Comparison of ENCODE assay signal across 9 cellular contexts in genomic region chr22:20132686-20133246, GRCh38. TPM values are rescaled to one million over a fixed set of nuclear protein-coding genes. Genes with fewer than 3 reads are reported as not detected.
DNase-seq lines count a peak whose midpoint lies in the region; ATAC-seq, FAIRE-seq and TF ChIP-seq lines count a peak whose summit lies in the region.
"Had no signal": no experiment of that assay in that cellular context is flagged by ENCODE, and none has a peak within 500 bp of the region (broad histone marks: within the 10 kb centered on the region; RNA-seq: fewer than 3 reads in every experiment).

No MANE protein-coding gene starts in this region.

- H3K36me3 ChIP-seq in OCI-LY1 (ENCODE audit: insufficient read depth, low read length) (peaks cover 8% of the 10 kb centered on the region), endothelial cell of umbilical vein (ENCODE audit: control insufficient read depth in 2 of 2, extremely low read depth in 1 of 2, insufficient read depth in 2 of 2, low read length in 2 of 2) (no peaks in the 10 kb centered on the region), osteoblast (ENCODE audit: insufficient read depth, low read length) (peaks cover 2% of the 10 kb centered on the region)

- CTCF ChIA-PET in CD4-positive, alpha-beta T cell (lab: Charles Lee), result no interaction called here
- CTCF ChIA-PET in endothelial cell of umbilical vein (lab: Charles Lee), result no interaction called here

- POLR2A ChIA-PET in CD4-positive, alpha-beta T cell (lab: Charles Lee), result no interaction called here
- POLR2A ChIA-PET in endothelial cell of umbilical vein (lab: Charles Lee), result no interaction called here

- H3F3A ChIP-seq in OCI-LY1 (ENCODE audit: insufficient read depth, low read length), result no peaks in the 10 kb centered on the region

- peaks cover 25% of the 10 kb centered on the region for H3K4me1 ChIP-seq in OCI-LY1 (ENCODE audit: insufficient read depth, low read length, severe bottlenecking)
- H3K4me1 ChIP-seq in endothelial cell of umbilical vein (ENCODE audit: control insufficient read depth, extremely low read depth, insufficient read depth, low read length), result peaks cover 6% of the 10 kb centered on the region
- peaks cover 12% of the 10 kb centered on the region for H3K4me1 ChIP-seq in osteoblast (ENCODE audit: insufficient read depth, low read length)

- H3K4me2 ChIP-seq in OCI-LY1 (ENCODE audit: low read length) (peak overlapping the region; percentile 48), endothelial cell of umbilical vein (ENCODE audit: insufficient read depth, low read length) (peak overlapping the region; percentile 45), osteoblast (ENCODE audit: insufficient read depth, low read length) (peak overlapping the region; percentile 88)

- no peaks in the 10 kb centered on the region for H3K27me3 Mint-ChIP-seq in CD4-positive, alpha-beta T cell

- H2AFZ ChIP-seq in OCI-LY1 (ENCODE audit: low read length), result no peak overlapping the region
- H2AFZ ChIP-seq in endothelial cell of umbilical vein (ENCODE audit: low read depth, low read length), result no peak overlapping the region
- H2AFZ ChIP-seq in osteoblast (ENCODE audit: low read length), result no peak overlapping the region

- intact Hi-C loops in CD4-positive, alpha-beta T cell (cut with DNase I, micrococcal nuclease), result loop anchor here in 1 of 2 experiments (5.0 kb wide), 1 partner anchor 75 kb away; no protein-coding TSS in a partner anchor
- intact Hi-C loops in endothelial cell of umbilical vein (cut with micrococcal nuclease), result no loop called here

- FAIRE-seq in endothelial cell of umbilical vein (lab: Jason Lieb, UNC), result no peak
- FAIRE-seq: GM18507 had no signal

- no peaks in the 10 kb centered on the region for H4K20me1 ChIP-seq in OCI-LY1 (ENCODE audit: insufficient read depth, low read length)
- no peaks in the 10 kb centered on the region for H4K20me1 ChIP-seq in endothelial cell of umbilical vein (replicated peaks; ENCODE audit: control insufficient read depth, extremely low read depth, insufficient read depth, low read length)
- peaks cover 47% of the 10 kb centered on the region for H4K20me1 ChIP-seq in osteoblast (ENCODE audit: insufficient read depth, low read length)

- H3K27ac ChIP-seq in CD4-positive, alpha-beta T cell (ENCODE audit: low read depth, low read length), result no peak overlapping the region
- H3K27ac ChIP-seq in OCI-LY1 (ENCODE audit: low read depth, low read length, poor library complexity, severe bottlenecking) (no peak overlapping the region), endothelial cell of umbilical vein (ENCODE audit: insufficient read depth, low read depth, low read length) (no peak overlapping the region), osteoblast (ENCODE audit: low read depth, low read length) (peak overlapping the region; percentile 37)

- dilution Hi-C loops in endothelial cell of umbilical vein (cut with MboI; ENCODE audit: extremely low pct_ligation_motif_present, low sequenced_read_pairs), result no loop called here

- peaks cover 5% of the 10 kb centered on the region for H3K36me3 Mint-ChIP-seq in CD4-positive, alpha-beta T cell (ENCODE audit: low read depth)

- H3K79me2 ChIP-seq in OCI-LY1 (ENCODE audit: insufficient read depth, low read length) (no peaks in the 10 kb centered on the region), endothelial cell of umbilical vein (ENCODE audit: control insufficient read depth, insufficient read depth, low read length) (peaks cover 57% of the 10 kb centered on the region), osteoblast (ENCODE audit: insufficient read depth, low read length) (peaks cover 59% of the 10 kb centered on the region)

- H3K4me1 Mint-ChIP-seq in CD4-positive, alpha-beta T cell (ENCODE audit: low read depth), result peaks cover 37% of the 10 kb centered on the region

- TF ChIP-seq CTCF in CD4-positive, alpha-beta T cell (IDR thresholded peaks at IDR 0.05), result no peak
- TF ChIP-seq CTCF in OCI-LY1 (IDR thresholded peaks at IDR 0.05; ENCODE audit: low read length), result no peak
- no peak for TF ChIP-seq CTCF in endothelial cell of umbilical vein (IDR thresholded peaks at IDR 0.05; ENCODE audit: extremely low read depth in 1 of 2, insufficient read depth in 1 of 2, low read depth in 1 of 2, low read length in 2 of 2)
- TF ChIP-seq CTCF in osteoblast (IDR thresholded peaks at IDR 0.05; ENCODE audit: extremely low read depth, low read depth, low read length), result no peak

- H3K9me3 ChIP-seq in CD4-positive, alpha-beta T cell (ENCODE audit: control insufficient read depth, low read length), result no peaks in the 10 kb centered on the region
- no peaks in the 10 kb centered on the region for H3K9me3 ChIP-seq in OCI-LY1 (ENCODE audit: low read length)
- no peaks in the 10 kb centered on the region for H3K9me3 ChIP-seq in endothelial cell of umbilical vein (replicated peaks; ENCODE audit: control insufficient read depth, insufficient read depth, low read length)
- H3K9me3 ChIP-seq in osteoblast (ENCODE audit: low read depth, low read length), result no peaks in the 10 kb centered on the region

- H3K4me3 ChIP-seq in OCI-LY1 (ENCODE audit: low read depth, low read length, poor library complexity, severe bottlenecking) (peak overlapping the region; percentile 46), endothelial cell of umbilical vein (replicated peaks in 1 of 3; ENCODE audit: insufficient read depth in 1 of 3, low read depth in 1 of 3, low read length in 3 of 3) (peak overlapping the region; percentile 65 to 85 (median 69)), osteoblast (ENCODE audit: insufficient read depth, low read length) (peak overlapping the region; percentile 82)

- H3K9ac ChIP-seq in OCI-LY1 (ENCODE audit: low read length) (no peak overlapping the region; the same call in 1 of the 2 replicates), endothelial cell of umbilical vein (replicated peaks; ENCODE audit: extremely low read depth, insufficient read depth, low read length) (peak overlapping the region; percentile 71)

- H3K9me3 Mint-ChIP-seq in CD4-positive, alpha-beta T cell, result no peaks in the 10 kb centered on the region

- no peak for ATAC-seq in CD4-positive, alpha-beta T cell (ENCODE audit: poor library complexity)
- ATAC-seq in GM21737 (IDR thresholded peaks at IDR 0.05; ENCODE audit: unreplicated experiment) (no peak), HG02970 (IDR thresholded peaks at IDR 0.05; ENCODE audit: low FRiP score, unreplicated experiment) (no peak)

- H3K4me3 Mint-ChIP-seq in CD4-positive, alpha-beta T cell, result peak overlapping the region; percentile 86

- H3K27me3 ChIP-seq in CD4-positive, alpha-beta T cell (ENCODE audit: control insufficient read depth, insufficient read depth, low read length), result no peaks in the 10 kb centered on the region
- no peaks in the 10 kb centered on the region for H3K27me3 ChIP-seq in OCI-LY1 (ENCODE audit: insufficient read depth, low read length)
- H3K27me3 ChIP-seq in endothelial cell of umbilical vein (ENCODE audit: control insufficient read depth in 2 of 2, insufficient read depth in 2 of 2, low read length in 2 of 2), result no peaks in the 10 kb centered on the region
- no peaks in the 10 kb centered on the region for H3K27me3 ChIP-seq in osteoblast (ENCODE audit: insufficient read depth, low read length)

- no peak for DNase-seq in CD4-positive, alpha-beta T cell
- DNase-seq in endothelial cell of umbilical vein (ENCODE audit: low read depth, low spot score), result no peak
- no peak for DNase-seq in osteoblast (ENCODE audit: insufficient read length, low spot score, missing footprints)
- DNase-seq in Ammon's horn (ENCODE audit: low spot score), result no peak
- DNase-seq in effector CD4-positive, alpha-beta T cell, result no peak

- H3K9me1 ChIP-seq in endothelial cell of umbilical vein (replicated peaks; ENCODE audit: control insufficient read depth, extremely low read depth, insufficient read depth, low read length), result no peaks in the 10 kb centered on the region

- BruUV-seq in endothelial cell of umbilical vein (replicated peaks; lab: Mats Ljungman, UMichigan), result no TSS peak

- no peak for TF ChIP-seq POLR2A in endothelial cell of umbilical vein (IDR thresholded peaks at IDR 0.05; ENCODE audit: low read depth, low read length)

- H3K9me2 ChIP-seq in OCI-LY1 (ENCODE audit: low read depth, low read length), result no peaks in the 10 kb centered on the region

- peak overlapping the region; percentile 51 for H3K27ac Mint-ChIP-seq in CD4-positive, alpha-beta T cell

RNA-seq across cellular contexts. Expression of gene ZDHHC8, which starts 1.2 kb away (rescaled TPM):
- total RNA-seq in CD4-positive, alpha-beta T cell, result 10 to 100 TPM; 44.9 to 49.3 TPM
- 128 and 131 TPM in 2 replicates for total RNA-seq in endothelial cell of umbilical vein
- 49.8 and 69.9 TPM in 2 replicates for polyA plus RNA-seq in endothelial cell of umbilical vein
- polyA plus RNA-seq in endothelial cell of umbilical vein (2011; cell fraction: cytosol; rRNA removed), result 28.2 and 45.1 TPM in 2 replicates
- polyA plus RNA-seq in endothelial cell of umbilical vein (2011; cell fraction: nucleus; rRNA removed), result 319 and 381 TPM in 2 replicates
- polyA plus RNA-seq in endothelial cell of umbilical vein (2012), result 56.8 and 68.2 TPM in 2 replicates
- polyA minus RNA-seq in endothelial cell of umbilical vein, result 44.7 and 45.4 TPM in 2 replicates
- polyA minus RNA-seq in endothelial cell of umbilical vein (2011; cell fraction: cytosol; rRNA and poly(A)+ RNA removed), result 9.1 TPM
- polyA minus RNA-seq in endothelial cell of umbilical vein (2011; cell fraction: nucleus; rRNA and poly(A)+ RNA removed), result 46.8 and 55.0 TPM in 2 replicates
- 9.8 and 11.8 TPM in 2 replicates for total RNA-seq in osteoblast

RNA-seq across cellular contexts. Expression of gene TRMT2A, which starts 15.7 kb away (rescaled TPM):
- 10 to 100 TPM; 79.3 to 84.2 TPM for total RNA-seq in CD4-positive, alpha-beta T cell
- total RNA-seq in endothelial cell of umbilical vein, result 50.5 and 51.2 TPM in 2 replicates
- polyA plus RNA-seq in endothelial cell of umbilical vein, result 61.9 and 73.2 TPM in 2 replicates
- 22.6 and 30.9 TPM in 2 replicates for polyA plus RNA-seq in endothelial cell of umbilical vein (2011; cell fraction: cytosol; rRNA removed)
- 236 and 254 TPM in 2 replicates for polyA plus RNA-seq in endothelial cell of umbilical vein (2011; cell fraction: nucleus; rRNA removed)
- polyA plus RNA-seq in endothelial cell of umbilical vein (2012), result 26.5 and 28.9 TPM in 2 replicates
- 39.2 and 46.6 TPM in 2 replicates for polyA minus RNA-seq in endothelial cell of umbilical vein
- polyA minus RNA-seq in endothelial cell of umbilical vein (2011; cell fraction: cytosol; rRNA and poly(A)+ RNA removed), result 42.8 TPM
- polyA minus RNA-seq in endothelial cell of umbilical vein (2011; cell fraction: nucleus; rRNA and poly(A)+ RNA removed), result 43.1 and 69.8 TPM in 2 replicates
- total RNA-seq in osteoblast, result 35.9 and 43.8 TPM in 2 replicates

RNA-seq across cellular contexts. Expression of gene RANBP1, which starts 16.9 kb away (rescaled TPM):
- 10 to 100 TPM; 68.1 to 72.1 TPM for total RNA-seq in CD4-positive, alpha-beta T cell
- 237 and 247 TPM in 2 replicates for total RNA-seq in endothelial cell of umbilical vein
- polyA plus RNA-seq in endothelial cell of umbilical vein, result 144 and 228 TPM in 2 replicates
- 367 and 491 TPM in 2 replicates for polyA plus RNA-seq in endothelial cell of umbilical vein (2011; cell fraction: cytosol; rRNA removed)
- polyA plus RNA-seq in endothelial cell of umbilical vein (2011; cell fraction: nucleus; rRNA removed), result 232 and 275 TPM in 2 replicates
- 152 and 208 TPM in 2 replicates for polyA plus RNA-seq in endothelial cell of umbilical vein (2012)
- 161 and 163 TPM in 2 replicates for polyA minus RNA-seq in endothelial cell of umbilical vein
- 170 TPM for polyA minus RNA-seq in endothelial cell of umbilical vein (2011; cell fraction: cytosol; rRNA and poly(A)+ RNA removed)
- polyA minus RNA-seq in endothelial cell of umbilical vein (2011; cell fraction: nucleus; rRNA and poly(A)+ RNA removed), result 36.4 and 38.4 TPM in 2 replicates
- 78.4 and 85.8 TPM in 2 replicates for total RNA-seq in osteoblast

RNA-seq across cellular contexts. Expression of gene CCDC188, which starts 18.1 kb away (rescaled TPM):
- total RNA-seq in CD4-positive, alpha-beta T cell, result not detected
- total RNA-seq in endothelial cell of umbilical vein (9.4 and 11.6 TPM in 2 replicates), osteoblast (0.36 and 0.59 TPM in 2 replicates)
- polyA plus RNA-seq in endothelial cell of umbilical vein, result 9.8 and 10.5 TPM in 2 replicates
- 2.9 and 5.7 TPM in 2 replicates for polyA plus RNA-seq in endothelial cell of umbilical vein (2011; cell fraction: cytosol; rRNA removed)
- polyA plus RNA-seq in endothelial cell of umbilical vein (2011; cell fraction: nucleus; rRNA removed), result 36.3 and 42.6 TPM in 2 replicates
- polyA plus RNA-seq in endothelial cell of umbilical vein (2012), result 5.0 and 8.4 TPM in 2 replicates
- 2.0 and 6.2 TPM in 2 replicates for polyA minus RNA-seq in endothelial cell of umbilical vein
- not detected for polyA minus RNA-seq in endothelial cell of umbilical vein (2011; cell fraction: cytosol; rRNA and poly(A)+ RNA removed)
- 3.1 and 4.8 TPM in 2 replicates for polyA minus RNA-seq in endothelial cell of umbilical vein (2011; cell fraction: nucleus; rRNA and poly(A)+ RNA removed)

RNA-seq across cellular contexts. Expression of gene DGCR8, which starts 52.7 kb away (rescaled TPM):
- total RNA-seq in CD4-positive, alpha-beta T cell, result 10 to 100 TPM; 17.8 to 18.5 TPM
- total RNA-seq in endothelial cell of umbilical vein, result 64.2 and 69.7 TPM in 2 replicates
- 30.7 and 32.7 TPM in 2 replicates for polyA plus RNA-seq in endothelial cell of umbilical vein
- 19.3 and 20.7 TPM in 2 replicates for polyA plus RNA-seq in endothelial cell of umbilical vein (2011; cell fraction: cytosol; rRNA removed)
- polyA plus RNA-seq in endothelial cell of umbilical vein (2011; cell fraction: nucleus; rRNA removed), result 204 and 207 TPM in 2 replicates
- 23.8 and 25.5 TPM in 2 replicates for polyA plus RNA-seq in endothelial cell of umbilical vein (2012)
- polyA minus RNA-seq in endothelial cell of umbilical vein, result 46.3 and 55.3 TPM in 2 replicates
- polyA minus RNA-seq in endothelial cell of umbilical vein (2011; cell fraction: cytosol; rRNA and poly(A)+ RNA removed), result 13.1 TPM
- 69.8 and 77.2 TPM in 2 replicates for polyA minus RNA-seq in endothelial cell of umbilical vein (2011; cell fraction: nucleus; rRNA and poly(A)+ RNA removed)
- total RNA-seq in osteoblast, result 25.9 and 44.2 TPM in 2 replicates
